Comparison of ENCODE assay signal across 9 cellular contexts in genomic region chr11:131568318-131568717, GRCh38.
"Had no signal": no experiment of that assay in that cellular context is flagged by ENCODE, and none has a peak within 500 bp of the region (broad histone marks: within the 10 kb centered on the region; RNA-seq: fewer than 3 reads in every experiment).

No MANE protein-coding gene starts in this region.

- H3K4me3 ChIP-seq: GM23248, HAP-1 had no signal

- FAIRE-seq: HTR-8/SVneo had no signal

- H3K27ac ChIP-seq: GM23248 had no signal

- H3K36me3 ChIP-seq: HAP-1 had no signal

- H3K36me3 Mint-ChIP-seq: IgD-negative memory B cell had no signal

- DNase-seq: GM23248, GOT3, H7, Kasumi-1, KG1 had no signal

- H2AFZ ChIP-seq: GM23248 had no signal

- H3K4me1 ChIP-seq: HAP-1 had no signal

- ATAC-seq: HCT116 had no signal

- H3K4me3 Mint-ChIP-seq: IgD-negative memory B cell had no signal

- H3K4me1 Mint-ChIP-seq: IgD-negative memory B cell had no signal

- H3K9me3 ChIP-seq: HAP-1 had no signal

- H3K27me3 Mint-ChIP-seq: IgD-negative memory B cell had no signal

- H3K9ac ChIP-seq: GM23248 had no signal

- H3K27ac Mint-ChIP-seq: IgD-negative memory B cell had no signal
